In genomic region chr3:98829246-98829832, GRCh38 we compare ENCODE assay signal across 26 cellular contexts.
"Had no signal": no experiment of that assay in that cellular context is flagged by ENCODE, and none has a peak within 500 bp of the region (broad histone marks: within the 10 kb centered on the region; RNA-seq: fewer than 3 reads in every experiment).

No MANE protein-coding gene starts in this region.

- DNase-seq: activated CD4-positive, alpha-beta memory T cell treated with anti-CD3 and anti-CD28 coated beads, Interleukin-2, amount 10 ng/mL, durations not matched to agents 7 days and 5 days; activated CD4-positive, alpha-beta T cell treated with anti-CD3 and anti-CD28 coated beads, Interleukin-2, amount 10 ng/mL, durations not matched to agents 7 days and 5 days; activated CD4-positive, CD25-positive, alpha-beta regulatory T cell treated with anti-CD3 and anti-CD28 coated beads, Interleukin-2, amount 50 U/mL, for 72 hours; activated CD8-positive, alpha-beta memory T cell treated with anti-CD3 and anti-CD28 coated beads, Interleukin-2, amount 50 U/mL, for 48 hours; activated gamma-delta T cell; activated naive CD4-positive, alpha-beta T cell treated with anti-CD3 and anti-CD28 coated beads, Interleukin-2, amount 10 ng/mL, durations not matched to agents 7 days and 5 days; activated naive CD8-positive, alpha-beta T cell treated with anti-CD3 and anti-CD28 coated beads, Interleukin-2, amount 10 ng/mL, durations not matched to agents 7 days and 5 days; activated T-cell treated with anti-CD3 and anti-CD28 coated beads, Interleukin-2, amount 50 U/mL, for 24 hours; cerebellar nuclear complex; colonic mucosa; effector memory CD4-positive, alpha-beta T cell; gastrocnemius medialis; head of caudate nucleus; hippocampal formation; kidney; naive thymus-derived CD4-positive, alpha-beta T cell; ovary; stimulated activated CD4-positive, alpha-beta T cell treated with anti-CD3 and anti-CD28 coated beads, Interleukin-4, amount 100 ng/mL, for 24 hours; stimulated activated naive CD8-positive, alpha-beta T cell treated with anti-CD3 and anti-CD28 coated beads, Interleukin-15, amount 100 ng/mL, for 72 hours; substantia nigra; uterus had no signal

- H3K4me3 ChIP-seq: ascending aorta, cardiac muscle cell, colonic mucosa, gastrocnemius medialis, ovary, skin epidermis, uterus had no signal

- H3K27ac ChIP-seq: ascending aorta, cardiac muscle cell, colonic mucosa, gastrocnemius medialis, ovary, skin epidermis, uterus had no signal

- H3K27me3 ChIP-seq: ascending aorta, cardiac muscle cell, colonic mucosa, gastrocnemius medialis, ovary, uterus had no signal

- ATAC-seq: gastrocnemius medialis; naive thymus-derived CD4-positive, alpha-beta T cell; sciatic nerve; stimulated activated effector memory CD8-positive, alpha-beta T cell treated with anti-CD3 and anti-CD28 coated beads, Interleukin-12 subunit alpha, Interleukin-12 subunit beta, amount 100 ng/mL, for 72 hours; stimulated activated naive CD8-positive, alpha-beta T cell treated with anti-CD3 and anti-CD28 coated beads, Interleukin-15, amount 100 ng/mL, for 72 hours had no signal

- H3K9me3 ChIP-seq: colonic mucosa, ovary had no signal

- H3K36me3 ChIP-seq: ascending aorta, cardiac muscle cell, colonic mucosa, gastrocnemius medialis, ovary, uterus had no signal

- FAIRE-seq: kidney had no signal

- H3K4me1 ChIP-seq: colonic mucosa, gastrocnemius medialis, uterus had no signal
